ENCODE assay signal across 26 cellular contexts in the genomic region with DNA sequence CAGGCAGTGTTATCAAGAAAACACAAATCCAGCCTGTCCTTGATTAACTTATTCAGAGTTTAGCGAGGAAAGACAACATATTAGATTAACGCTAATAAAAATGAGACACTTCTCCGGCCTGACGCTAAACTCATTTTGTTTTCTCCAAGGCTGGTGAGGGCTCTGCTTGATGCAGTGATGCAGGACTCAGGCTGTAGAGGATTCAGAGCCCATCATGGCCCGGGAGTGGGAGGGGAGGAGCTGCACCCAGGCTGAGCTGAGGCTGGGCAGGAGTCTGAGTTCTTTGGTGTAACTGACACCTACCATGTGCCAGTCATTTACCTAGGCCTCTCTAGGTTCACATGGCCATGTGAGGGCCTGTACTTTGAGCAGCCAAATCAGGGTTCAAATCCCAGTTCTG.
"Had no signal": no experiment of that assay in that cellular context is flagged by ENCODE, and none has a peak within 500 bp of the region (broad histone marks: within the 10 kb centered on the region; RNA-seq: fewer than 3 reads in every experiment).

No MANE protein-coding gene starts in this region.

- DNase-seq: activated B cell treated with CpG ODN at 0.5 μM for 24 hours; activated CD4-positive, alpha-beta memory T cell treated with anti-CD3 and anti-CD28 coated beads for 36 hours; activated CD4-positive, alpha-beta T cell treated with anti-CD3 and anti-CD28 coated beads for 4 hours; activated CD4-positive, alpha-beta T cell treated with anti-CD3 and anti-CD28 coated beads, Interleukin-2, amount 10 ng/mL, durations not matched to agents 24 days and 14 days; activated CD4-positive, alpha-beta T cell treated with anti-CD3 and anti-CD28 coated beads, Interleukin-2, amount 50 U/mL, for 1 hour; activated CD4-positive, alpha-beta T cell treated with anti-CD3 and anti-CD28 coated beads, Interleukin-2, amount 50 U/mL, for 4 hours; activated CD4-positive, CD25-positive, alpha-beta regulatory T cell treated with anti-CD3 and anti-CD28 coated beads, Interleukin-2, amount 50 U/mL, for 72 hours; activated CD8-positive, alpha-beta memory T cell treated with anti-CD3 and anti-CD28 coated beads, Interleukin-2, amount 50 U/mL, for 4 hours; activated CD8-positive, alpha-beta T cell treated with anti-CD3 and anti-CD28 coated beads for 36 hours; activated effector memory CD4-positive, alpha-beta T cell treated with anti-CD3 and anti-CD28 coated beads, Interleukin-2, amount 50 U/mL, for 16 hours; activated gamma-delta T cell treated with Interleukin-2 at 50 U/mL for 16 hours; activated naive CD4-positive, alpha-beta T cell; activated naive CD4-positive, alpha-beta T cell treated with anti-CD3 and anti-CD28 coated beads for 36 hours; activated naive CD4-positive, alpha-beta T cell treated with anti-CD3 and anti-CD28 coated beads, Interleukin-2, amount 50 U/mL, for 16 hours; activated naive CD8-positive, alpha-beta T cell treated with anti-CD3 and anti-CD28 coated beads for 36 hours; activated T-cell treated with anti-CD3 and anti-CD28 coated beads for 4 hours; activated T-cell treated with anti-CD3 and anti-CD28 coated beads, Interleukin-2, amount 50 U/mL, for 1 hour; activated T-cell treated with anti-CD3 and anti-CD28 coated beads, Interleukin-2, amount 50 U/mL, for 4 hours; activated T-cell treated with anti-CD3 and anti-CD28 coated beads, Interleukin-2, amount 50 U/mL, for 72 hours; amniotic stem cell; body of pancreas; brain microvascular endothelial cell; central memory CD4-positive, alpha-beta T cell; T-helper 1 cell; T-helper 2 cell; T-helper 9 cell had no signal
